8 cellular contexts compared by ENCODE assay signal in genomic region chr11:115170133-115170815, GRCh38.
DNase-seq lines count a peak whose midpoint lies in the region; ATAC-seq and TF ChIP-seq lines count a peak whose summit lies in the region.

No MANE protein-coding gene starts in this region.

- no peaks in the 10 kb centered on the region for H3K4me1 ChIP-seq in Peyer's patch
- H3K4me1 ChIP-seq in fibroblast of lung (ENCODE audit: control insufficient read depth, extremely low read depth, insufficient read depth, low read length) = no peaks in the 10 kb centered on the region

- TF ChIP-seq CTCF in GM12872 (IDR thresholded peaks at IDR 0.05; ENCODE audit: insufficient read depth, low read depth, low read length) = peak; percentile 67
- TF ChIP-seq CTCF in Peyer's patch (IDR thresholded peaks at IDR 0.05) = peak; percentile 31 to 58 (median 49)
- TF ChIP-seq CTCF in fibroblast of lung (conservative IDR thresholded peaks at IDR 0.05 in 1 of 2, IDR thresholded peaks at IDR 0.05 in 1 of 2; ENCODE audit: low read depth in 1 of 2, low read length in 2 of 2) = peak; percentile 70 to 87
- peak; percentile 83 for TF ChIP-seq CTCF in retinal pigment epithelial cell (conservative IDR thresholded peaks at IDR 0.05; ENCODE audit: low read depth, low read length)

- no peak overlapping the region for H3K4me2 ChIP-seq in fibroblast of lung (ENCODE audit: extremely low read depth, insufficient read depth, low read length)

- H3K27ac ChIP-seq in Peyer's patch = no peak overlapping the region
- H3K27ac ChIP-seq in fibroblast of lung (ENCODE audit: insufficient read depth, low read length) = no peak overlapping the region

- ATAC-seq in GM21367 (IDR thresholded peaks at IDR 0.05; ENCODE audit: unreplicated experiment) (no peak), HG03439 (IDR thresholded peaks at IDR 0.05; ENCODE audit: unreplicated experiment) (no peak), GM21515 (IDR thresholded peaks at IDR 0.05; ENCODE audit: unreplicated experiment) (no peak)

- DNase-seq in CD1c-positive myeloid dendritic cell (ENCODE audit: extremely low spot score) (peak; percentile 22), Peyer's patch (peak in 1 of 3 donors; percentile 53), fibroblast of lung (ENCODE audit: low read depth in 2 of 2) (peak in 1 of 2 donors; percentile 49), retinal pigment epithelial cell (ENCODE audit: low read depth) (no peak)

- H3K36me3 ChIP-seq in Peyer's patch (no peaks in the 10 kb centered on the region), fibroblast of lung (ENCODE audit: control insufficient read depth, insufficient read depth, low read length) (no peaks in the 10 kb centered on the region)

- no peaks in the 10 kb centered on the region for H4K20me1 ChIP-seq in fibroblast of lung (ENCODE audit: control insufficient read depth, extremely low read depth, insufficient read depth, low read length)

- no peaks in the 10 kb centered on the region for H3K79me2 ChIP-seq in fibroblast of lung (ENCODE audit: control insufficient read depth, insufficient read depth, low read length)

- H3K27me3 ChIP-seq in Peyer's patch (no peaks in the 10 kb centered on the region), fibroblast of lung (ENCODE audit: control insufficient read depth, insufficient read depth, low read length) (no peaks in the 10 kb centered on the region)

- H3K9me3 ChIP-seq in Peyer's patch = no peaks in the 10 kb centered on the region
- H3K9me3 ChIP-seq in fibroblast of lung (ENCODE audit: control insufficient read depth, insufficient read depth, low read depth, low read length) = no peaks in the 10 kb centered on the region

- no peak overlapping the region for H3K4me3 ChIP-seq in Peyer's patch
- no peak overlapping the region for H3K4me3 ChIP-seq in fibroblast of lung (replicated peaks in 1 of 4; ENCODE audit: control extremely low read depth in 1 of 4, insufficient read depth in 1 of 4, low read depth in 3 of 4, low read length in 4 of 4)
- no peak overlapping the region for H3K4me3 ChIP-seq in retinal pigment epithelial cell (ENCODE audit: low read length)

- no peak overlapping the region for H3K9ac ChIP-seq in fibroblast of lung (ENCODE audit: insufficient read depth, low read length)

- no peak for TF ChIP-seq POLR2A in Peyer's patch (IDR thresholded peaks at IDR 0.05)

- no peak overlapping the region for H2AFZ ChIP-seq in fibroblast of lung (ENCODE audit: low read length)
